Comparison of ENCODE assay signal across 9 cellular contexts in genomic region chr17:67157732-67158639, GRCh38.
DNase-seq lines count a peak whose midpoint lies in the region; ATAC-seq and TF ChIP-seq lines count a peak whose summit lies in the region.
"Had no signal": no experiment of that assay in that cellular context is flagged by ENCODE, and none has a peak within 500 bp of the region (broad histone marks: within the 10 kb centered on the region; RNA-seq: fewer than 3 reads in every experiment).

No MANE protein-coding gene starts in this region.

- H3K4me1 Mint-ChIP-seq in mesothelial cell of epicardium, result peaks cover 8% of the 10 kb centered on the region

- H3K4me3 Mint-ChIP-seq in mesothelial cell of epicardium, result no peak overlapping the region

- ATAC-seq in Right ventricle myocardium inferior (no peak), GM18873 (IDR thresholded peaks at IDR 0.05; ENCODE audit: low FRiP score, unreplicated experiment) (no peak)

- peaks cover 28% of the 10 kb centered on the region for H3K36me3 Mint-ChIP-seq in mesothelial cell of epicardium

- in situ Hi-C loops in brain microvascular endothelial cell (cut with HindIII; ENCODE audit: low pct_ligation_motif_present, low sequenced_read_pairs), result no loop called here

- DNase-seq in cardiac muscle cell (ENCODE audit: low read depth in 1 of 2, low spot score in 1 of 2) (peak in 1 of 2 donors; percentile 58), Right ventricle myocardium inferior (ENCODE audit: missing footprints) (no peak), NCI-H345 (lab: John Stamatoyannopoulos, UW) (peak; percentile 35), brain microvascular endothelial cell (peak; percentile 41), mesothelial cell of epicardium (ENCODE audit: low spot score in 2 of 2, unreplicated experiment in 2 of 2) (no peak), activated gamma-delta T cell treated with Interleukin-2 at 50 U/mL for 16 hours (no peak)
- DNase-seq in stimulated activated CD4-positive, alpha-beta T cell treated with anti-CD3 and anti-CD28 coated beads, Interleukin-4, amount 100 ng/mL, for 1 hour, result no peak

- no peaks in the 10 kb centered on the region for H3K4me1 ChIP-seq in cardiac muscle cell (ENCODE audit: low read depth)

- H3K9me3 ChIP-seq in cardiac muscle cell (ENCODE audit: low read depth), result no peaks in the 10 kb centered on the region

- peaks cover 15% of the 10 kb centered on the region for H3K9me3 Mint-ChIP-seq in mesothelial cell of epicardium
- H3K9me3 Mint-ChIP-seq: activated naive CD4-positive, alpha-beta T cell treated with anti-CD3 and anti-CD28 coated beads, Interleukin-2, amount 50 U/mL, for 72 hours had no signal

- H3K27me3 ChIP-seq in cardiac muscle cell (no peaks in the 10 kb centered on the region), brain microvascular endothelial cell (replicated peaks) (no peaks in the 10 kb centered on the region)

- H3K27me3 Mint-ChIP-seq in mesothelial cell of epicardium (ENCODE audit: low read depth), result no peaks in the 10 kb centered on the region

- H3K36me3 ChIP-seq in cardiac muscle cell (peaks cover 23% of the 10 kb centered on the region), brain microvascular endothelial cell (replicated peaks) (peaks cover 3% of the 10 kb centered on the region)

- intact Hi-C loops in Right ventricle myocardium inferior (cut with DNase I), result no loop called here

- H3K27ac ChIP-seq in cardiac muscle cell (no peak overlapping the region), brain microvascular endothelial cell (no peak overlapping the region)

- H3K4me3 ChIP-seq in cardiac muscle cell (no peak overlapping the region), brain microvascular endothelial cell (ENCODE audit: low read depth, low read length) (no peak overlapping the region)

- TF ChIP-seq CTCF in cardiac muscle cell (IDR thresholded peaks at IDR 0.05; ENCODE audit: low read depth, low read length), result peak; percentile 32
- TF ChIP-seq CTCF in brain microvascular endothelial cell (IDR thresholded peaks at IDR 0.05; ENCODE audit: low read depth, low read length, missing control alignments), result peak; percentile 57
- TF ChIP-seq CTCF in mesothelial cell of epicardium (IDR thresholded peaks at IDR 0.05; ENCODE audit: unreplicated experiment), result no peak

- H3K27ac Mint-ChIP-seq in mesothelial cell of epicardium, result peak overlapping the region; percentile 28

Comparison
In these comparisons a context has a peak if more than half of its experiments do, and no peak if none do; other contexts are left out.
1. DNase-seq: peak in NCI-H345 (single experiment) and brain microvascular endothelial cell (single experiment); none in Right ventricle myocardium inferior (single experiment), mesothelial cell of epicardium (0 of 2), stimulated activated CD4-positive, alpha-beta T cell treated with anti-CD3 and anti-CD28 coated beads, Interleukin-4, amount 100 ng/mL, for 1 hour (single experiment) and activated gamma-delta T cell treated with Interleukin-2 at 50 U/mL for 16 hours (single experiment).